17 cellular contexts compared by ENCODE assay signal in the genomic region with DNA sequence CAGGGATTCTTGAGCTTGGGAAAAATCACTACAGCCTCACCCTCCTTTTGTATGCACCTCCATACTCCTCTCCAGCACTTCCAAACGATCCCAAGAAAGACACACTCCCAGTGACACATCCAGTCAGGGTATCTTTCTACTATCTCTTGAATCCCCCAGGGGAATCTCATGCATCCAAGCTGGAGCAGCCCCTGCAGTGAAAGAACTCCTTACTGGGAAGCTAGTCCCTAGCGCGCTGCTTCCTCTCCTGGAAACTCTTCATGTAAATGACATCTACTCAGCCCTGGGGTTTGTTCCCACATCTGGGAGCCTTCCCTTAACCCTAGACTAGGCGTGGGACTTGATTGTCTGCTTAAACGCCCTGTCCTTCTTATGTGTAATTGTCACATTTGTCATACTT.
"Had no signal": no experiment of that assay in that cellular context is flagged by ENCODE, and none has a peak within 500 bp of the region (broad histone marks: within the 10 kb centered on the region; RNA-seq: fewer than 3 reads in every experiment).

No MANE protein-coding gene starts in this region.

- DNase-seq: activated CD8-positive, alpha-beta memory T cell treated with anti-CD3 and anti-CD28 coated beads, Interleukin-2, amount 50 U/mL, for 48 hours; activated naive CD4-positive, alpha-beta T cell; activated naive CD8-positive, alpha-beta T cell treated with anti-CD3 and anti-CD28 coated beads for 36 hours; activated T-cell treated with anti-CD3 and anti-CD28 coated beads, Interleukin-2, amount 50 U/mL, for 4 hours; cerebellar nuclear complex; kidney glomerular epithelial cell; occipital lobe; spleen; stimulated activated CD4-positive, alpha-beta T cell treated with anti-CD3 and anti-CD28 coated beads, Interleukin-4, amount 100 ng/mL, for 1 hour; stimulated activated naive CD4-positive, alpha-beta T cell; T-helper 9 cell; testis had no signal

- H3K9me3 ChIP-seq: spleen, testis, vagina had no signal

- H3K4me1 Mint-ChIP-seq: activated naive CD8-positive, alpha-beta T cell treated with anti-CD3 and anti-CD28 coated beads for 36 hours; nephron had no signal

- ATAC-seq: activated T-cell treated with anti-CD3 and anti-CD28 coated beads, Interleukin-2, amount 50 U/mL, for 4 hours had no signal

- H3K9me3 Mint-ChIP-seq: activated naive CD8-positive, alpha-beta T cell treated with anti-CD3 and anti-CD28 coated beads for 36 hours; activated T-cell treated with anti-CD3 and anti-CD28 coated beads, Interleukin-2, amount 50 U/mL, for 4 hours; activated T-helper 2 cell treated with anti-CD3 and anti-CD28 coated beads, Interferon-gamma antibody, Interleukin-2, Interleukin-4, amounts not matched to agents 10 μg/mL and 5 μg/mL and 100 μg/mL, durations not matched to agents 14 hours and 24 hours and 36 hours had no signal

- H3K27ac ChIP-seq: coronary artery, epithelial cell of prostate, spleen, testis, vagina had no signal

- H3K36me3 ChIP-seq: spleen, vagina had no signal

- H3K27ac Mint-ChIP-seq: activated naive CD8-positive, alpha-beta T cell treated with anti-CD3 and anti-CD28 coated beads for 36 hours; activated T-helper 2 cell treated with anti-CD3 and anti-CD28 coated beads, Interferon-gamma antibody, Interleukin-2, Interleukin-4, amounts not matched to agents 10 μg/mL and 5 μg/mL and 100 μg/mL, durations not matched to agents 14 hours and 24 hours and 36 hours; nephron had no signal

- H3K4me3 Mint-ChIP-seq: activated naive CD8-positive, alpha-beta T cell treated with anti-CD3 and anti-CD28 coated beads for 36 hours; activated T-cell treated with anti-CD3 and anti-CD28 coated beads, Interleukin-2, amount 50 U/mL, for 4 hours; nephron had no signal

- H3K4me3 ChIP-seq: coronary artery, spleen, testis, vagina had no signal

- H3K36me3 Mint-ChIP-seq: activated naive CD8-positive, alpha-beta T cell treated with anti-CD3 and anti-CD28 coated beads for 36 hours had no signal

- H3K4me1 ChIP-seq: spleen, testis had no signal

- H3K27me3 ChIP-seq: spleen, testis, vagina had no signal
